8 cellular contexts compared by ENCODE assay signal in genomic region chr10:18793951-18794350, GRCh38.
DNase-seq lines count a peak whose midpoint lies in the region; ATAC-seq and TF ChIP-seq lines count a peak whose summit lies in the region.

No MANE protein-coding gene starts in this region.

- no peaks in the 10 kb centered on the region for H3K79me2 ChIP-seq in MM.1S (ENCODE audit: low read length)

- no peaks in the 10 kb centered on the region for H3K4me1 Mint-ChIP-seq in activated T-cell treated with anti-CD3 and anti-CD28 coated beads, Interleukin-2, amount 50 U/mL, for 4 hours (ENCODE audit: low read depth)

- peak; percentile 70 for DNase-seq in DMS53 (lab: John Stamatoyannopoulos, UW)
- DNase-seq in MM.1S: peak; percentile 40
- DNase-seq in astrocyte of the spinal cord (ENCODE audit: low read depth, low spot score): peak; percentile 16
- DNase-seq in midbrain (lab: John Stamatoyannopoulos, UW): peak; percentile 1
- no peak for DNase-seq in NCI-H774 (lab: John Stamatoyannopoulos, UW)
- DNase-seq in NK-92 treated with Interleukin-12 subunit alpha and Interleukin-12 subunit beta, amount 100 ng/mL, for 24 hours (lab: John Stamatoyannopoulos, UW): no peak
- no peak for DNase-seq in activated T-cell treated with anti-CD3 and anti-CD28 coated beads, Interleukin-2, amount 50 U/mL, for 4 hours

- H4K20me1 ChIP-seq in MM.1S (ENCODE audit: insufficient read depth, low read length): no peaks in the 10 kb centered on the region

- no peaks in the 10 kb centered on the region for H3K4me1 ChIP-seq in MM.1S (ENCODE audit: low read length)

- in situ Hi-C loops in astrocyte of the spinal cord (cut with HindIII; ENCODE audit: low sequenced_read_pairs): no loop called here

- no peak overlapping the region for H3K4me2 ChIP-seq in MM.1S (ENCODE audit: low read depth, low read length)

- H3K9ac ChIP-seq in MM.1S (ENCODE audit: low read length): no peak overlapping the region

- no peaks in the 10 kb centered on the region for H3K27me3 ChIP-seq in MM.1S (replicated peaks; ENCODE audit: insufficient read depth, low read length)

- no peak overlapping the region for H3K4me3 Mint-ChIP-seq in activated T-cell treated with anti-CD3 and anti-CD28 coated beads, Interleukin-2, amount 50 U/mL, for 4 hours

- no peak overlapping the region for H3K4me3 ChIP-seq in MM.1S (ENCODE audit: low read length)
- H3K4me3 ChIP-seq in astrocyte of the spinal cord (ENCODE audit: low read depth, low read length): no peak overlapping the region

- H3K36me3 ChIP-seq in MM.1S (replicated peaks; ENCODE audit: insufficient read depth, low read length): no peaks in the 10 kb centered on the region

- peak; percentile 44 for TF ChIP-seq CTCF in MM.1S (IDR thresholded peaks at IDR 0.05; ENCODE audit: low read length)
- TF ChIP-seq CTCF in astrocyte of the spinal cord (IDR thresholded peaks at IDR 0.05; ENCODE audit: low read depth, low read length): peak; percentile 47

- ATAC-seq in HG02571 (IDR thresholded peaks at IDR 0.05; ENCODE audit: unreplicated experiment): no peak
- ATAC-seq in activated T-cell treated with anti-CD3 and anti-CD28 coated beads, Interleukin-2, amount 50 U/mL, for 4 hours: no peak

- H2AFZ ChIP-seq in MM.1S (ENCODE audit: low read length): no peak overlapping the region

- H3K9me3 ChIP-seq in MM.1S (replicated peaks; ENCODE audit: insufficient read depth, low read length): no peaks in the 10 kb centered on the region

- H3K27ac ChIP-seq in MM.1S (ENCODE audit: low read length): no peak overlapping the region

- H3K9me3 Mint-ChIP-seq in activated T-cell treated with anti-CD3 and anti-CD28 coated beads, Interleukin-2, amount 50 U/mL, for 4 hours: peaks cover 11% of the 10 kb centered on the region

- peaks cover 2% of the 10 kb centered on the region for H3K27me3 Mint-ChIP-seq in activated T-cell treated with anti-CD3 and anti-CD28 coated beads, Interleukin-2, amount 50 U/mL, for 4 hours (ENCODE audit: low read depth)

- H3K36me3 Mint-ChIP-seq in activated T-cell treated with anti-CD3 and anti-CD28 coated beads, Interleukin-2, amount 50 U/mL, for 4 hours (ENCODE audit: insufficient read depth): no peaks in the 10 kb centered on the region

- no peaks in the 10 kb centered on the region for H3F3A ChIP-seq in MM.1S (ENCODE audit: insufficient read depth, low read length)

- H3K9me2 ChIP-seq in MM.1S (replicated peaks; ENCODE audit: insufficient read depth, low read length): no peaks in the 10 kb centered on the region

Comparison
In these comparisons a context has a peak if more than half of its experiments do, and no peak if none do; other contexts are left out.
1. DNase-seq: peak in DMS53 (single experiment), MM.1S (single experiment), astrocyte of the spinal cord (single experiment) and midbrain (single experiment); none in NCI-H774 (single experiment), NK-92 treated with Interleukin-12 subunit alpha and Interleukin-12 subunit beta, amount 100 ng/mL, for 24 hours (single experiment) and activated T-cell treated with anti-CD3 and anti-CD28 coated beads, Interleukin-2, amount 50 U/mL, for 4 hours (single experiment).